Comparison of ENCODE assay signal across 9 cellular contexts in genomic region chr17:27540300-27541105, GRCh38.
A peak's percentile ranks its signal among the peaks of the same experiment; 100 is the strongest.
DNase-seq lines count a peak whose midpoint lies in the region; ATAC-seq, FAIRE-seq and TF ChIP-seq lines count a peak whose summit lies in the region.
"Had no signal": no experiment of that assay in that cellular context is flagged by ENCODE, and none has a peak within 500 bp of the region (broad histone marks: within the 10 kb centered on the region; RNA-seq: fewer than 3 reads in every experiment).

No MANE protein-coding gene starts in this region.

- H3K36me3 ChIP-seq in BLaER1 treated with 17β-estradiol and CSF1 and Interleukin-3, amounts not matched to agents 10 nM and 100 nM = no peaks in the 10 kb centered on the region
- H3K36me3 ChIP-seq in ovary = no peaks in the 10 kb centered on the region

- no peaks in the 10 kb centered on the region for H3K27me3 Mint-ChIP-seq in type B pancreatic cell

- no peaks in the 10 kb centered on the region for H3K36me3 Mint-ChIP-seq in type B pancreatic cell

- no peaks in the 10 kb centered on the region for H3K9me3 Mint-ChIP-seq in type B pancreatic cell

- no peak for TF ChIP-seq POLR2A in ovary (IDR thresholded peaks at IDR 0.05)

- no peak overlapping the region for H3K4me3 Mint-ChIP-seq in type B pancreatic cell

- FAIRE-seq in D721Med (lab: Jason Lieb, UNC) = no peak

- H3K27ac ChIP-seq in BLaER1 treated with 17β-estradiol and CSF1 and Interleukin-3, amounts not matched to agents 10 nM and 100 nM = peak overlapping the region in 2 of 11 experiments; percentile 16 to 47; a peak in 2 of 22 replicates
- peak overlapping the region; percentile 25 to 81 for H3K27ac ChIP-seq in ovary
- H3K27ac ChIP-seq: SK-N-MC had no signal

- no peaks in the 10 kb centered on the region for H3K9me3 ChIP-seq in BLaER1 treated with 17β-estradiol and CSF1 and Interleukin-3, amounts not matched to agents 10 nM and 100 nM (replicated peaks in 1 of 11)
- H3K9me3 ChIP-seq in ovary = no peaks in the 10 kb centered on the region

- DNase-seq in RPMI7951 (ENCODE audit: low read depth) (peak; percentile 32), fibroblast of mammary gland (ENCODE audit: low read depth) (peak; percentile 97), ovary (peak; percentile 90 to 97 (median 93)), type B pancreatic cell (ENCODE audit: extremely low spot score, unreplicated experiment) (no peak), D721Med (ENCODE audit: insufficient read length, low spot score) (no peak)
- no peak for DNase-seq in stimulated activated CD4-positive, alpha-beta T cell treated with anti-CD3 and anti-CD28 coated beads, Interleukin-1b, Interleukin-23, amount 100 ng/mL, for 48 hours

- H3K9ac ChIP-seq in BLaER1 treated with 17β-estradiol and CSF1 and Interleukin-3, amounts not matched to agents 10 nM and 100 nM = peak overlapping the region in 2 of 11 experiments; percentile 23 to 47; a peak in 2 of 22 replicates

- peaks cover 35 to 92% (median 73%) of the 10 kb centered on the region in 11 experiments; a peak in 21 of 22 replicates for H4K20me1 ChIP-seq in BLaER1 treated with 17β-estradiol and CSF1 and Interleukin-3, amounts not matched to agents 10 nM and 100 nM

- no peak for TF ChIP-seq EP300 in ovary (IDR thresholded peaks at IDR 0.05)

- H3K4me3 ChIP-seq in BLaER1 treated with 17β-estradiol and CSF1 and Interleukin-3, amounts not matched to agents 10 nM and 100 nM = no peak overlapping the region
- no peak overlapping the region for H3K4me3 ChIP-seq in fibroblast of mammary gland (ENCODE audit: control insufficient read depth, low read depth, low read length)
- H3K4me3 ChIP-seq in ovary = no peak overlapping the region
- H3K4me3 ChIP-seq: SK-N-MC had no signal

- TF ChIP-seq CTCF in fibroblast of mammary gland (conservative IDR thresholded peaks at IDR 0.05; ENCODE audit: control insufficient read depth, insufficient read depth, low read depth, low read length) (no peak), ovary (IDR thresholded peaks at IDR 0.05) (no peak), type B pancreatic cell (conservative IDR thresholded peaks at IDR 0.05) (no peak), D721Med (IDR thresholded peaks at IDR 0.05; ENCODE audit: insufficient read depth, missing control alignments) (no peak)

- peaks cover 26 to 47% (median 33%) of the 10 kb centered on the region in 10 experiments for H3K4me1 ChIP-seq in BLaER1 treated with 17β-estradiol and CSF1 and Interleukin-3, amounts not matched to agents 10 nM and 100 nM
- peaks cover 24% of the 10 kb centered on the region for H3K4me1 ChIP-seq in ovary (ENCODE audit: insufficient read depth)

- peaks cover 7% of the 10 kb centered on the region for H3K4me1 Mint-ChIP-seq in type B pancreatic cell (ENCODE audit: unreplicated experiment)

- ATAC-seq in HG02798 (IDR thresholded peaks at IDR 0.05; ENCODE audit: poor library complexity, unreplicated experiment) = no peak

- peak overlapping the region; percentile 8 to 85 (median 45); a peak in 18 of 22 replicates for H3K4me2 ChIP-seq in BLaER1 treated with 17β-estradiol and CSF1 and Interleukin-3, amounts not matched to agents 10 nM and 100 nM

- 27 to 43% (median 28%) methylated on average over 13 to 16 of the region's 16 CpGs for WGBS in ovary, 3 donors

- H3K27ac Mint-ChIP-seq in type B pancreatic cell = no peak overlapping the region

- peaks cover 0 to 7% (median 0%) of the 10 kb centered on the region in 11 experiments; a peak in 6 of 22 replicates for H3K27me3 ChIP-seq in BLaER1 treated with 17β-estradiol and CSF1 and Interleukin-3, amounts not matched to agents 10 nM and 100 nM
- H3K27me3 ChIP-seq in ovary = no peaks in the 10 kb centered on the region

- intact Hi-C loops in ovary (cut with DNase I) = no loop called here

Comparison
In these comparisons a context has a peak if more than half of its experiments do, and no peak if none do; other contexts are left out.
1. DNase-seq: peak in RPMI7951 (single experiment), fibroblast of mammary gland (single experiment) and ovary (5 of 5); none in type B pancreatic cell (single experiment), D721Med (single experiment) and stimulated activated CD4-positive, alpha-beta T cell treated with anti-CD3 and anti-CD28 coated beads, Interleukin-1b, Interleukin-23, amount 100 ng/mL, for 48 hours (single experiment).